In the genomic region with DNA sequence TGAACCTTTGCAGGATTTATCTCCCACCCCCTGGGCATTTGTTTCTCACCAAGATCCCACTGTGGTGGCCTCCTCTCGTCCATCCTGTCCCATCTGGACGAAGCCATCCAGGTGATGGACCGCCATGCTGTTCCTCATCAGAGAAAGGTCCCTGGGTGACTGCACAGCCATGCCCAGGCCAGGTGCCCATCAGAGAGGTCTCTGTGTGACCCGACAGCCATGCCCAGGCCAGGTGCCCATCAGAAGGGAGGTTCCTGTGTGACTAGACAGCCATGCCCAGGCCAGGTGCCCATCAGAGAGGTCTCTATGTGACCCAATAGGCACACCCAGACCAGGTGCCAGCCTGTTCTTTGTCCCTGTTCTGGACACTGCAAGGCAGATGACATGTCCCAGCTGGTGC, we compare ENCODE assay signal across 21 cellular contexts.
"Had no signal": no experiment of that assay in that cellular context is flagged by ENCODE, and none has a peak within 500 bp of the region (broad histone marks: within the 10 kb centered on the region; RNA-seq: fewer than 3 reads in every experiment).

No MANE protein-coding gene starts in this region.

- ATAC-seq: effector memory CD8-positive, alpha-beta T cell; foreskin keratinocyte; gastroesophageal sphincter; heart right ventricle; left colon; left lung; left ventricle myocardium superior; lower lobe of right lung; mucosa of descending colon had no signal

- H3K36me3 ChIP-seq: colonic mucosa, esophagus muscularis mucosa, gastroesophageal sphincter, heart right ventricle, left lung, lower lobe of right lung had no signal

- H3K4me1 Mint-ChIP-seq: mesothelial cell of epicardium had no signal

- H3K4me3 Mint-ChIP-seq: dendritic cell treated with granulocyte-macrophage colony-stimulating factor and Interleukin-4, amounts not matched to agents 40 ng/mL and 50 ng/mL, for 4 days; effector memory CD8-positive, alpha-beta T cell; immature natural killer cell; mesothelial cell of epicardium had no signal

- DNase-seq: colonic mucosa; cortex of kidney; effector CD8-positive, alpha-beta T cell; effector memory CD8-positive, alpha-beta T cell; foreskin keratinocyte; heart right ventricle; hypothalamus; immature natural killer cell; islet precursor cell; kidney; kidney glomerular epithelial cell; left colon; left lung; left ventricle myocardium superior; lower lobe of right lung; mesenchymal stem cell; mucosa of descending colon had no signal

- H3K27ac ChIP-seq: colonic mucosa, esophagus muscularis mucosa, foreskin keratinocyte, gastroesophageal sphincter, heart right ventricle, left lung, lower lobe of right lung had no signal

- H3K4me3 ChIP-seq: colonic mucosa, esophagus muscularis mucosa, gastroesophageal sphincter, heart right ventricle, left lung, lower lobe of right lung, mucosa of descending colon had no signal

- H3K36me3 Mint-ChIP-seq: mesothelial cell of epicardium had no signal

- H3K9me3 ChIP-seq: colonic mucosa had no signal

- H3K27me3 ChIP-seq: colonic mucosa, foreskin keratinocyte, left lung had no signal

- H3K4me1 ChIP-seq: colonic mucosa, esophagus muscularis mucosa, foreskin keratinocyte, gastroesophageal sphincter, heart right ventricle, left lung, lower lobe of right lung had no signal

- H3K27ac Mint-ChIP-seq: dendritic cell treated with granulocyte-macrophage colony-stimulating factor and Interleukin-4, amounts not matched to agents 40 ng/mL and 50 ng/mL, for 4 days; effector memory CD8-positive, alpha-beta T cell; immature natural killer cell; mesothelial cell of epicardium had no signal
